8 cellular contexts compared by ENCODE assay signal in the genomic region with DNA sequence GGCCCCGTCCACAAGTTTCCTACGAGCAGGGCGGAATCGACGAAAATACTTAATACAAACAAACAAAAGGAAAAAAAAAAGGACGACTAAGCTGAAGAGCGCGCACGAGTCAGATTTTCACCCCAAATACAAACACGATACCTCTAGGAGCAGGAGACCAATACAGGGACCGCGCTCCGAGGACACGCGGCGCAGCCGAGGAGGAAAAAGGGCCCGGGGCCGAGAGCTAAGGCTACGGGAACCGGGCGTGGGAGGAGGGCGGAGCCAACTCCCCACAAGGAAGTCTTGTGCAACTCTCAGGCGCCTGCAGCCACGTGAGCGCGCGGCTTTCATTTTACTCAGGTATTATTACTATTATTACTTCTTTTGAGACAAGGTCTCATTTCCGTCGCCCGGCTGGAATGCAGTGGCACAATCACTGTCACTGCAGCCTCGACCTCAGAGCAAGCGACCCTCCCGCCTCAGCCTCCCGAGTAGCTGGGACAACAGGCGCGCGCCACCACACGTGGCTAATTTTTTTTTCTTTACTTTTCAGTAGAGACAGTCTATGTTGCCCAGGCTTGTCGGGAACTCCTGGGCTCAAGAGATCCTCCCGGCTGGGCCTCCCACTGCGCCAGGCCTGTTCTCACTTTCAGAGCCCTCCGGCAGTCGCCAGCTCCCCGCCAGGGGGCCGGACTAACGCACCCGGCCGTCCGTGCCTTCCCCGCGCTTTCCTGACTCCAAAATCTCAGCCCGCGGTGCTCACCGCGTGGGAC. TPM values are rescaled to one million over a fixed set of nuclear protein-coding genes. Genes with fewer than 3 reads are reported as not detected.
DNase-seq lines count a peak whose midpoint lies in the region; ATAC-seq, FAIRE-seq and TF ChIP-seq lines count a peak whose summit lies in the region.

No MANE protein-coding gene starts in this region.

- peaks cover 23% of the 10 kb centered on the region for H3K4me1 ChIP-seq in endothelial cell of umbilical vein (ENCODE audit: control insufficient read depth, extremely low read depth, insufficient read depth, low read length)
- H3K4me1 ChIP-seq in mucosa of descending colon (ENCODE audit: low read depth): peaks cover 38% of the 10 kb centered on the region

- ATAC-seq in GM19395 (IDR thresholded peaks at IDR 0.05; ENCODE audit: unreplicated experiment): peak; percentile 55
- ATAC-seq in HG03521 (IDR thresholded peaks at IDR 0.05; ENCODE audit: unreplicated experiment): peak; percentile 33
- ATAC-seq in mucosa of descending colon: peak; percentile 73

- H3K9me3 ChIP-seq in endothelial cell of umbilical vein (replicated peaks; ENCODE audit: control insufficient read depth, insufficient read depth, low read length) (no peaks in the 10 kb centered on the region), mucosa of descending colon (no peaks in the 10 kb centered on the region)

- POLR2A ChIA-PET in endothelial cell of umbilical vein (lab: Charles Lee): interaction anchor here (0.6 to 1.1 kb wide), 3 partner anchors 12 to 1588 kb away, joined by 3 to 4 read pairs (median 3); no protein-coding TSS in a partner anchor

- H4K20me1 ChIP-seq in endothelial cell of umbilical vein (replicated peaks; ENCODE audit: control insufficient read depth, extremely low read depth, insufficient read depth, low read length): no peaks in the 10 kb centered on the region

- H3K79me2 ChIP-seq in endothelial cell of umbilical vein (ENCODE audit: control insufficient read depth, insufficient read depth, low read length): peaks cover 58% of the 10 kb centered on the region

- CTCF ChIA-PET in endothelial cell of umbilical vein (lab: Charles Lee): interaction anchor here (0.6 to 1.7 kb wide), 8 partner anchors 9 to 52 kb away, joined by 3 to 17 read pairs (median 4); a partner anchor contains a TSS

- no peaks in the 10 kb centered on the region for H3K9me1 ChIP-seq in endothelial cell of umbilical vein (replicated peaks; ENCODE audit: control insufficient read depth, extremely low read depth, insufficient read depth, low read length)

- H3K27me3 ChIP-seq in endothelial cell of umbilical vein (ENCODE audit: control insufficient read depth in 2 of 2, insufficient read depth in 2 of 2, low read length in 2 of 2): no peaks in the 10 kb centered on the region

- peaks cover 0 to 2% of the 10 kb centered on the region in 2 experiments for H3K36me3 ChIP-seq in endothelial cell of umbilical vein (ENCODE audit: control insufficient read depth in 2 of 2, extremely low read depth in 1 of 2, insufficient read depth in 2 of 2, low read length in 2 of 2)
- no peaks in the 10 kb centered on the region for H3K36me3 ChIP-seq in mucosa of descending colon (ENCODE audit: low read depth)

- FAIRE-seq in endothelial cell of umbilical vein (lab: Jason Lieb, UNC): peak; percentile 85

- H3K4me3 ChIP-seq in endothelial cell of umbilical vein (replicated peaks in 1 of 3; ENCODE audit: insufficient read depth in 1 of 3, low read depth in 1 of 3, low read length in 3 of 3) (peak overlapping the region; percentile 70 to 89 (median 80)), mucosa of descending colon (peak overlapping the region; percentile 78)

- H2AFZ ChIP-seq in endothelial cell of umbilical vein (ENCODE audit: low read depth, low read length): no peak overlapping the region

- peak; percentile 68 for TF ChIP-seq POLR2A in endothelial cell of umbilical vein (IDR thresholded peaks at IDR 0.05; ENCODE audit: low read depth, low read length)

- BruUV-seq in endothelial cell of umbilical vein (replicated peaks; lab: Mats Ljungman, UMichigan): TSS peak; percentile 44

- H3K4me2 ChIP-seq in endothelial cell of umbilical vein (ENCODE audit: insufficient read depth, low read length): peak overlapping the region; percentile 78

- DNase-seq in COLO668 (lab: John Stamatoyannopoulos, UW; ENCODE audit: unreplicated experiment) (peak; percentile 86), NOMO-1 treated with dmso at 0.1 percent for 144 hours (lab: John Stamatoyannopoulos, UW; ENCODE audit: unreplicated experiment) (peak; percentile 84), endothelial cell of umbilical vein (ENCODE audit: low read depth, low spot score) (peak; percentile 83), mucosa of descending colon (peak; percentile 91 to 97 (median 96))
- DNase-seq in activated CD8-positive, alpha-beta memory T cell treated with anti-CD3 and anti-CD28 coated beads, Interleukin-2, amount 50 U/mL, for 48 hours: peak; percentile 95
- peak; percentile 62 to 73 for DNase-seq in stimulated activated CD8-positive, alpha-beta memory T cell treated with anti-CD3 and anti-CD28 coated beads, Interleukin-4, amount 100 ng/mL, for 1 hour (ENCODE audit: low read depth in 2 of 2, low spot score in 1 of 2)

- peak overlapping the region; percentile 97 for H3K27ac ChIP-seq in endothelial cell of umbilical vein (ENCODE audit: insufficient read depth, low read depth, low read length)

- peak overlapping the region; percentile 96 for H3K9ac ChIP-seq in endothelial cell of umbilical vein (replicated peaks; ENCODE audit: extremely low read depth, insufficient read depth, low read length)

- intact Hi-C loops in endothelial cell of umbilical vein (cut with micrococcal nuclease) (loop anchor here (1.0 to 5.0 kb wide), 2 partner anchors 29 to 270 kb away; a partner anchor contains a TSS), mucosa of descending colon (cut with DNase I, micrococcal nuclease) (no loop called here)

- dilution Hi-C loops in endothelial cell of umbilical vein (cut with MboI; ENCODE audit: extremely low pct_ligation_motif_present, low sequenced_read_pairs): no loop called here

- TF ChIP-seq CTCF in endothelial cell of umbilical vein (IDR thresholded peaks at IDR 0.05; ENCODE audit: extremely low read depth in 1 of 2, insufficient read depth in 1 of 2, low read depth in 1 of 2, low read length in 2 of 2) (peak; percentile 40 to 74), mucosa of descending colon (IDR thresholded peaks at IDR 0.05) (no peak)

TF ChIP-seq in endothelial cell of umbilical vein, 7 proteins besides CTCF, POLR2A, EP300 and RAD21:
- TF ChIP-seq, protein P1, sequence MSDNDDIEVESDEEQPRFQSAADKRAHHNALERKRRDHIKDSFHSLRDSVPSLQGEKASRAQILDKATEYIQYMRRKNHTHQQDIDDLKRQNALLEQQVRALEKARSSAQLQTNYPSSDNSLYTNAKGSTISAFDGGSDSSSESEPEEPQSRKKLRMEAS (IDR thresholded peaks at IDR 0.05; ENCODE audit: insufficient read depth, insufficient read length): peak; percentile 65
- no peak for TF ChIP-seq GATA2 (IDR thresholded peaks at IDR 0.05; ENCODE audit: insufficient read depth, insufficient read length, low read depth, low read length)
- TF ChIP-seq POLR2AphosphoS5 (IDR thresholded peaks at IDR 0.05; ENCODE audit: insufficient read depth, low read depth, low read length): peak; percentile 67

RNA-seq across cellular contexts. Expression of a gene that starts 1.2 kb away (rescaled TPM):
- total RNA-seq in endothelial cell of umbilical vein (215 and 230 TPM in 2 replicates), mucosa of descending colon (100 to 1,000 TPM; 212 to 229 (median 227) TPM)
- polyA plus RNA-seq in endothelial cell of umbilical vein: 126 and 144 TPM in 2 replicates
- 163 and 177 TPM in 2 replicates for polyA plus RNA-seq in endothelial cell of umbilical vein (2011; cell fraction: cytosol; rRNA removed)
- 125 and 146 TPM in 2 replicates for polyA plus RNA-seq in endothelial cell of umbilical vein (2011; cell fraction: nucleus; rRNA removed)
- polyA plus RNA-seq in endothelial cell of umbilical vein (2012): 152 and 181 TPM in 2 replicates
- polyA minus RNA-seq in endothelial cell of umbilical vein: 192 and 223 TPM in 2 replicates
- 119 TPM for polyA minus RNA-seq in endothelial cell of umbilical vein (2011; cell fraction: cytosol; rRNA and poly(A)+ RNA removed)
- 38.1 and 40.2 TPM in 2 replicates for polyA minus RNA-seq in endothelial cell of umbilical vein (2011; cell fraction: nucleus; rRNA and poly(A)+ RNA removed)

RNA-seq across cellular contexts. Expression of a gene that starts 29.2 kb away (rescaled TPM):
- 2.6 and 3.0 TPM in 2 replicates for total RNA-seq in endothelial cell of umbilical vein
- 2.1 and 24.0 TPM in 2 replicates for polyA plus RNA-seq in endothelial cell of umbilical vein
- 2.7 and 2.9 TPM in 2 replicates for polyA plus RNA-seq in endothelial cell of umbilical vein (2011; cell fraction: cytosol; rRNA removed)
- 2.3 and 3.4 TPM in 2 replicates for polyA plus RNA-seq in endothelial cell of umbilical vein (2011; cell fraction: nucleus; rRNA removed)
- 2.3 and 3.3 TPM in 2 replicates for polyA plus RNA-seq in endothelial cell of umbilical vein (2012)
- 1.0 and 2.4 TPM in 2 replicates for polyA minus RNA-seq in endothelial cell of umbilical vein
- polyA minus RNA-seq in endothelial cell of umbilical vein (2011; cell fraction: cytosol; rRNA and poly(A)+ RNA removed): 2.6 TPM
- 2.5 and 3.3 TPM in 2 replicates for polyA minus RNA-seq in endothelial cell of umbilical vein (2011; cell fraction: nucleus; rRNA and poly(A)+ RNA removed)
- 1 to 10 TPM; 4.2 to 7.6 (median 7.5) TPM for total RNA-seq in mucosa of descending colon

RNA-seq across cellular contexts. Expression of a gene that starts 36.3 kb away (rescaled TPM):
- total RNA-seq in endothelial cell of umbilical vein: not detected in 2 replicates
- polyA plus RNA-seq in endothelial cell of umbilical vein: not detected in 2 replicates
- not detected in 2 replicates for polyA plus RNA-seq in endothelial cell of umbilical vein (2011; cell fraction: cytosol; rRNA removed)
- not detected in 2 replicates for polyA plus RNA-seq in endothelial cell of umbilical vein (2011; cell fraction: nucleus; rRNA removed)
- not detected in 2 replicates for polyA plus RNA-seq in endothelial cell of umbilical vein (2012)
- not detected in 2 replicates for polyA minus RNA-seq in endothelial cell of umbilical vein
- polyA minus RNA-seq in endothelial cell of umbilical vein (2011; cell fraction: cytosol; rRNA and poly(A)+ RNA removed): not detected
- not detected in 2 replicates for polyA minus RNA-seq in endothelial cell of umbilical vein (2011; cell fraction: nucleus; rRNA and poly(A)+ RNA removed)
- not detected for total RNA-seq in mucosa of descending colon

Comparison
In these comparisons a context has a peak if more than half of its experiments do, and no peak if none do; other contexts are left out.
1. Peak in every context shown above with its lines: DNase-seq, ATAC-seq, H3K4me3 ChIP-seq and H3K27ac ChIP-seq.